Comparison of ENCODE assay signal across 14 cellular contexts in the genomic region with DNA sequence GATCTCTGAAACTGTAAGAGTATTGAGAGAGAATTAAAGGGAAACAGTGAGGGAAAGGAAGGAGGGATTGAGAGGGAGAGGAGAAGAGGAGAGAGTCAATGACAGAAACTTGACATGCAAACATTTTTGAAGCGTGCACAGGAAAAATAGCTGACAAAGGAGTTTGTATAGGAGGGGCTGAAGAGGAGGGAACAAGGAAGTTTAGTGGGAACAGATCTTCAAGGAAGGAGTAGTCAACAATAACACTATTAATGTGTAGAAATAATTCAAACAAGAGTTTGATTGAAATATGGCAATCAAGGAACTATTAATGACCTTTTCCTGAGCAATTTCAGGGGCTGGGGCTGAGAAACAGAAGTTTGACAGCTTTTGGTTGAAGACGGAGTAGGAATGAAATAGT. TPM values are rescaled to one million over a fixed set of nuclear protein-coding genes. Genes with fewer than 3 reads are reported as not detected.
"Had no signal": no experiment of that assay in that cellular context is flagged by ENCODE, and none has a peak within 500 bp of the region (broad histone marks: within the 10 kb centered on the region; RNA-seq: fewer than 3 reads in every experiment).

No MANE protein-coding gene starts in this region.

RNA-seq across cellular contexts. Expression of a gene that starts 4.0 kb away (rescaled TPM):
- total RNA-seq: activated B cell treated with CpG ODN at 0.5 μM for 24 hours; activated CD4-positive, alpha-beta memory T cell treated with anti-CD3 and anti-CD28 coated beads for 36 hours; activated CD4-positive, alpha-beta T cell treated with anti-CD3 and anti-CD28 coated beads, Interleukin-2, amount 10 ng/mL, durations not matched to agents 24 days and 14 days; activated CD8-positive, alpha-beta memory T cell treated with anti-CD3 and anti-CD28 coated beads for 36 hours; activated CD8-positive, alpha-beta T cell treated with anti-CD3 and anti-CD28 coated beads for 36 hours; activated naive CD4-positive, alpha-beta T cell treated with anti-CD3 and anti-CD28 coated beads for 36 hours; activated naive CD4-positive, alpha-beta T cell treated with anti-CD3 and anti-CD28 coated beads, Interleukin-2, amount 50 U/mL, for 72 hours; activated naive CD8-positive, alpha-beta T cell treated with anti-CD3 and anti-CD28 coated beads for 36 hours; activated T-cell treated with anti-CD3 and anti-CD28 coated beads, Interleukin-2, amount 50 U/mL, for 4 hours; activated T-helper 1 cell treated with anti-CD3 and anti-CD28 coated beads, Interleukin-12 subunit alpha, Interleukin-12 subunit beta, Interleukin-2, Interleukin-4 antibody, amounts not matched to agents 30 ng/mL and 10 ng/mL and 1 ng/mL, durations not matched to agents 14 hours and 24 hours and 36 hours; activated T-helper 17 cell treated with anti-CD3 and anti-CD28 coated beads, Interleukin-2, amount 50 U/mL, for 72 hours; astrocyte; body of pancreas had no signal

RNA-seq across cellular contexts. Expression of a gene that starts 27.9 kb away (rescaled TPM):
- total RNA-seq: activated CD4-positive, alpha-beta memory T cell treated with anti-CD3 and anti-CD28 coated beads for 36 hours; activated CD4-positive, alpha-beta T cell treated with anti-CD3 and anti-CD28 coated beads, Interleukin-2, amount 10 ng/mL, durations not matched to agents 24 days and 14 days; activated CD8-positive, alpha-beta memory T cell treated with anti-CD3 and anti-CD28 coated beads for 36 hours; activated CD8-positive, alpha-beta T cell treated with anti-CD3 and anti-CD28 coated beads for 36 hours; activated naive CD4-positive, alpha-beta T cell treated with anti-CD3 and anti-CD28 coated beads for 36 hours; activated T-cell treated with anti-CD3 and anti-CD28 coated beads, Interleukin-2, amount 50 U/mL, for 72 hours; activated T-helper 1 cell treated with anti-CD3 and anti-CD28 coated beads, Interleukin-12 subunit alpha, Interleukin-12 subunit beta, Interleukin-2, Interleukin-4 antibody, amounts not matched to agents 30 ng/mL and 10 ng/mL and 1 ng/mL, durations not matched to agents 14 hours and 24 hours and 36 hours; astrocyte had no signal
